ENCODE assay signal across 2 cellular contexts in the genomic region with DNA sequence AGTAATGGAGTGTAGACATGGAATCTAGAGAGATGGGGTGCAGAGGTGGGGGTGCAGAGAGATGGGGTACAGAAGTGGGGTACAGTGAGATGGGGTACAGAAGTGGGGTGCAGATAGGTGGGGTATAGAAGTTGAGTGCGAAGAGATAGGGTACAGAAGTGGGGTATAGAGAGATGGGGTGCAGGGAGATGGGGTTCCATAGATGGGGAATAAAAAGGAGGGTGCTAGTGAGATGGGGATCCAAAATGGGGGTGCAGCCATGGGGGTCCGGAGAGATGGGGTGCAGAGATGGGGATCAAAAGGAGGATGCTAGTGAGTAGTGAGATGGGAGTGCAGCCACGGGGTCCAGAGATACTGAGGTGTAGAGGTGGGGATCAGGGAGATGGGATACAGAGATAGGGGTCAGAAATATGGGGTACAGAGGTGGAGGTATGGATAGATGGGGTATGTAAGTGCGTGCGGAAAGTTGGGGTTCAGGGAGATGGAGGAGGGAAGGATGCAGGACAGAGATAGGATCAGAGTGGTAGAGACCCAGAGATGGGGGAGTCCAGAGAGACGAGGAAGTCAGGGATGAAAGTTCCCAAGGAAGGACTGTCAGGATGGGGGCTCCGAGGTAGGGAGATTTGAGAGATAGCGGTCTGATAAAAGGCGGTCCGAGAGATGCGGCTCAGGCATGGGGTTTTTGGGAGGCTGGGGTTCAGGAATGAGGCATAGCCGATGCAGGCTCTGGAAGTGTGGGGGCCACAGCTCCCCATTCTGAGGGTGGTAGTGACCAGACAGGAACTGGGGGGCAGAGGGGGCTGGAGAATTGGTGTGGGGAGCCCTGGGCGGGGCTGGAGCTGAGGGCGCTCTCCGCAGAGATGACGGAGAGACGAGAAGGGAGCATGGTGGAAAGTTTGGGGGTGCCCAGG.
TF ChIP-seq lines count a peak whose summit lies in the region.

No MANE protein-coding gene starts in this region.

TF ChIP-seq in A549, 52 proteins besides CTCF, POLR2A, EP300 and RAD21 (continued from another document):
- TF ChIP-seq HOXB13 (CRISPR knock-in tag; IDR thresholded peaks at IDR 0.05; ENCODE audit: low read depth): no peak
- no peak for TF ChIP-seq ZFP36 (IDR thresholded peaks at IDR 0.05; ENCODE audit: borderline replicate concordance, partially characterized antibody)
- no peak for TF ChIP-seq RARB (CRISPR knock-in tag; IDR thresholded peaks at IDR 0.05)
TF ChIP-seq in A549: peak in this region for 0.

TF ChIP-seq in HEK293, 187 proteins besides CTCF, POLR2A, EP300 and RAD21 (continued from another document and continues in another):
- TF ChIP-seq, protein P1, sequence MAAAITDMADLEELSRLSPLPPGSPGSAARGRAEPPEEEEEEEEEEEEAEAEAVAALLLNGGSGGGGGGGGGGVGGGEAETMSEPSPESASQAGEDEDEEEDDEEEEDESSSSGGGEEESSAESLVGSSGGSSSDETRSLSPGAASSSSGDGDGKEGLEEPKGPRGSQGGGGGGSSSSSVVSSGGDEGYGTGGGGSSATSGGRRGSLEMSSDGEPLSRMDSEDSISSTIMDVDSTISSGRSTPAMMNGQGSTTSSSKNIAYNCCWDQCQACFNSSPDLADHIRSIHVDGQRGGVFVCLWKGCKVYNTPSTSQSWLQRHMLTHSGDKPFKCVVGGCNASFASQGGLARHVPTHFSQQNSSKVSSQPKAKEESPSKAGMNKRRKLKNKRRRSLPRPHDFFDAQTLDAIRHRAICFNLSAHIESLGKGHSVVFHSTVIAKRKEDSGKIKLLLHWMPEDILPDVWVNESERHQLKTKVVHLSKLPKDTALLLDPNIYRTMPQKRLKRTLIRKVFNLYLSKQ (tag by site-specific recombination; IDR thresholded peaks at IDR 0.05; ENCODE audit: borderline replicate concordance): no peak
- TF ChIP-seq ZBTB20 (tag by site-specific recombination; IDR thresholded peaks at IDR 0.05) (no peak), ZNF544 (tag by site-specific recombination; IDR thresholded peaks at IDR 0.05) (no peak), ZBTB48 (tag by site-specific recombination; IDR thresholded peaks at IDR 0.05) (no peak), GLIS1 (tag by site-specific recombination; IDR thresholded peaks at IDR 0.05) (no peak), ZNF302 (tag by site-specific recombination; IDR thresholded peaks at IDR 0.05; ENCODE audit: low read depth) (no peak), REPIN1 (tag by site-specific recombination; IDR thresholded peaks at IDR 0.05; ENCODE audit: low read depth) (no peak), ZNF2 (tag by site-specific recombination; IDR thresholded peaks at IDR 0.05) (0 out of 2 replicates have a peak, but pooled peaks have one; percentile 69), KLF8 (tag by site-specific recombination; IDR thresholded peaks at IDR 0.05) (no peak), ZNF626 (tag by site-specific recombination; IDR thresholded peaks at IDR 0.05) (no peak), ZNF660 (tag by site-specific recombination; IDR thresholded peaks at IDR 0.05) (no peak), ZNF776 (tag by site-specific recombination; IDR thresholded peaks at IDR 0.05; ENCODE audit: borderline replicate concordance) (no peak), ZNF37A (tag by site-specific recombination; IDR thresholded peaks at IDR 0.05) (no peak), ZBTB17 (tag by site-specific recombination; IDR thresholded peaks at IDR 0.05) (peak; percentile 71), ZFP41 (tag by site-specific recombination; IDR thresholded peaks at IDR 0.05; ENCODE audit: borderline replicate concordance) (no peak), ZNF585B (tag by site-specific recombination; IDR thresholded peaks at IDR 0.05) (no peak), ZFP69B (tag by site-specific recombination; IDR thresholded peaks at IDR 0.05) (no peak), ZNF121 (tag by site-specific recombination; IDR thresholded peaks at IDR 0.05) (no peak), ZNF768 (tag by site-specific recombination; IDR thresholded peaks at IDR 0.05) (no peak), ZNF514 (tag by site-specific recombination; IDR thresholded peaks at IDR 0.05) (no peak), ZNF324 (tag by site-specific recombination; IDR thresholded peaks at IDR 0.05) (no peak), ZNF639 (tag by site-specific recombination; IDR thresholded peaks at IDR 0.05) (no peak), ZNF555 (tag by site-specific recombination; conservative IDR thresholded peaks at IDR 0.05) (no peak), ELK4 (IDR thresholded peaks at IDR 0.05; ENCODE audit: borderline replicate concordance, low read depth, low read length) (no peak), ZNF629 (tag by site-specific recombination; IDR thresholded peaks at IDR 0.05) (no peak), ZNF394 (tag by site-specific recombination; IDR thresholded peaks at IDR 0.05; ENCODE audit: borderline replicate concordance) (no peak; the same call in 1 of the 2 replicates), MEIS1 (CRISPR knock-in tag; IDR thresholded peaks at IDR 0.05; ENCODE audit: borderline replicate concordance) (no peak), ZNF292 (tag by site-specific recombination; IDR thresholded peaks at IDR 0.05; ENCODE audit: borderline replicate concordance, low read depth) (no peak), ZNF223 (tag by site-specific recombination; IDR thresholded peaks at IDR 0.05) (0 out of 2 replicates have a peak, but pooled peaks have one; percentile 49), ZNF174 (tag by site-specific recombination; IDR thresholded peaks at IDR 0.05) (no peak), ZSCAN23 (tag by site-specific recombination; IDR thresholded peaks at IDR 0.05) (no peak), OSR2 (tag by site-specific recombination; IDR thresholded peaks at IDR 0.05) (no peak), ZSCAN30 (tag by site-specific recombination; IDR thresholded peaks at IDR 0.05) (no peak), ZNF426 (tag by site-specific recombination; IDR thresholded peaks at IDR 0.05) (no peak), ZNF175 (tag by site-specific recombination; IDR thresholded peaks at IDR 0.05) (peak; percentile 77; the same call in 1 of the 2 replicates), RBAK (tag by site-specific recombination; IDR thresholded peaks at IDR 0.05) (0 out of 2 replicates have a peak, but pooled peaks have one; percentile 15), KLF7 (tag by site-specific recombination; IDR thresholded peaks at IDR 0.05; ENCODE audit: borderline replicate concordance) (no peak), ZNF19 (tag by site-specific recombination; IDR thresholded peaks at IDR 0.05; ENCODE audit: low read depth) (no peak), PBX3 (CRISPR knock-in tag; IDR thresholded peaks at IDR 0.05) (no peak), WT1 (tag by site-specific recombination; IDR thresholded peaks at IDR 0.05) (peak; percentile 5; the same call in 1 of the 2 replicates), ZNF416 (tag by site-specific recombination; IDR thresholded peaks at IDR 0.05) (no peak), ZNF362 (tag by site-specific recombination; IDR thresholded peaks at IDR 0.05) (no peak), INSM2 (tag by site-specific recombination; IDR thresholded peaks at IDR 0.05) (0 out of 2 replicates have a peak, but pooled peaks have one; percentile 4), ZNF140 (tag by site-specific recombination; IDR thresholded peaks at IDR 0.05) (no peak)
- TF ChIP-seq, protein P2, sequence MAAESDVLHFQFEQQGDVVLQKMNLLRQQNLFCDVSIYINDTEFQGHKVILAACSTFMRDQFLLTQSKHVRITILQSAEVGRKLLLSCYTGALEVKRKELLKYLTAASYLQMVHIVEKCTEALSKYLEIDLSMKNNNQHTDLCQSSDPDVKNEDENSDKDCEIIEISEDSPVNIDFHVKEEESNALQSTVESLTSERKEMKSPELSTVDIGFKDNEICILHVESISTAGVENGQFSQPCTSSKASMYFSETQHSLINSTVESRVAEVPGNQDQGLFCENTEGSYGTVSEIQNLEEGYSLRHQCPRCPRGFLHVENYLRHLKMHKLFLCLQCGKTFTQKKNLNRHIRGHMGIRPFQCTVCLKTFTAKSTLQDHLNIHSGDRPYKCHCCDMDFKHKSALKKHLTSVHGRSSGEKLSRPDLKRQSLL (tag by site-specific recombination; IDR thresholded peaks at IDR 0.05): no peak
- TF ChIP-seq, protein P3, sequence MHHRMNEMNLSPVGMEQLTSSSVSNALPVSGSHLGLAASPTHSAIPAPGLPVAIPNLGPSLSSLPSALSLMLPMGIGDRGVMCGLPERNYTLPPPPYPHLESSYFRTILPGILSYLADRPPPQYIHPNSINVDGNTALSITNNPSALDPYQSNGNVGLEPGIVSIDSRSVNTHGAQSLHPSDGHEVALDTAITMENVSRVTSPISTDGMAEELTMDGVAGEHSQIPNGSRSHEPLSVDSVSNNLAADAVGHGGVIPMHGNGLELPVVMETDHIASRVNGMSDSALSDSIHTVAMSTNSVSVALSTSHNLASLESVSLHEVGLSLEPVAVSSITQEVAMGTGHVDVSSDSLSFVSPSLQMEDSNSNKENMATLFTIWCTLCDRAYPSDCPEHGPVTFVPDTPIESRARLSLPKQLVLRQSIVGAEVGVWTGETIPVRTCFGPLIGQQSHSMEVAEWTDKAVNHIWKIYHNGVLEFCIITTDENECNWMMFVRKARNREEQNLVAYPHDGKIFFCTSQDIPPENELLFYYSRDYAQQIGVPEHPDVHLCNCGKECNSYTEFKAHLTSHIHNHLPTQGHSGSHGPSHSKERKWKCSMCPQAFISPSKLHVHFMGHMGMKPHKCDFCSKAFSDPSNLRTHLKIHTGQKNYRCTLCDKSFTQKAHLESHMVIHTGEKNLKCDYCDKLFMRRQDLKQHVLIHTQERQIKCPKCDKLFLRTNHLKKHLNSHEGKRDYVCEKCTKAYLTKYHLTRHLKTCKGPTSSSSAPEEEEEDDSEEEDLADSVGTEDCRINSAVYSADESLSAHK (tag by site-specific recombination; IDR thresholded peaks at IDR 0.05): no peak
